Comparison of ENCODE assay signal across 18 cellular contexts in genomic region chr18:12517142-12517541, GRCh38.
"Had no signal": no experiment of that assay in that cellular context is flagged by ENCODE, and none has a peak within 500 bp of the region (broad histone marks: within the 10 kb centered on the region; RNA-seq: fewer than 3 reads in every experiment).

No MANE protein-coding gene starts in this region.

- H3K27me3 ChIP-seq: right atrium auricular region, sigmoid colon, stomach, thyroid gland, vagina had no signal

- H3K4me1 Mint-ChIP-seq: naive thymus-derived CD8-positive, alpha-beta T cell; stimulated activated effector memory CD8-positive, alpha-beta T cell treated with anti-CD3 and anti-CD28 coated beads, Interleukin-12 subunit alpha, Interleukin-12 subunit beta, amount 100 ng/mL, for 72 hours had no signal

- DNase-seq: effector memory CD8-positive, alpha-beta T cell; head of caudate nucleus; left ventricle myocardium superior; lower lobe of right lung; naive thymus-derived CD8-positive, alpha-beta T cell; nephron progenitor cell; nucleus accumbens; sigmoid colon; stimulated activated CD4-positive, alpha-beta T cell treated with anti-CD3 and anti-CD28 coated beads, Interleukin-2, amount 100 ng/mL, for 24 hours; stimulated activated CD4-positive, alpha-beta T cell treated with anti-CD3 and anti-CD28 coated beads, Interleukin-4, amount 100 ng/mL, for 24 hours; stimulated activated naive CD4-positive, alpha-beta T cell treated with Interleukin-2 at 50 U/mL for 16 hours; stomach; thyroid gland; trophoblast cell had no signal

- H3K27ac ChIP-seq: lower lobe of right lung, prostate gland, right atrium auricular region, sigmoid colon, stomach, thyroid gland, vagina had no signal

- H3K36me3 Mint-ChIP-seq: stimulated activated effector memory CD8-positive, alpha-beta T cell treated with anti-CD3 and anti-CD28 coated beads, Interleukin-12 subunit alpha, Interleukin-12 subunit beta, amount 100 ng/mL, for 72 hours had no signal

- H3K4me3 Mint-ChIP-seq: effector memory CD8-positive, alpha-beta T cell; naive thymus-derived CD8-positive, alpha-beta T cell; nephron progenitor cell; stimulated activated effector memory CD8-positive, alpha-beta T cell treated with anti-CD3 and anti-CD28 coated beads, Interleukin-12 subunit alpha, Interleukin-12 subunit beta, amount 100 ng/mL, for 72 hours had no signal

- H3K36me3 ChIP-seq: lower lobe of right lung, prostate gland, right atrium auricular region, sigmoid colon, stomach, thyroid gland, vagina had no signal

- H3K27ac Mint-ChIP-seq: effector memory CD8-positive, alpha-beta T cell; naive thymus-derived CD8-positive, alpha-beta T cell; nephron progenitor cell; stimulated activated effector memory CD8-positive, alpha-beta T cell treated with anti-CD3 and anti-CD28 coated beads, Interleukin-12 subunit alpha, Interleukin-12 subunit beta, amount 100 ng/mL, for 72 hours had no signal

- H3K4me1 ChIP-seq: prostate gland, thyroid gland, vagina had no signal

- H3K9me3 ChIP-seq: lower lobe of right lung, prostate gland, right atrium auricular region, sigmoid colon, stomach, thyroid gland, vagina had no signal

- H3K4me3 ChIP-seq: lower lobe of right lung, prostate gland, right atrium auricular region, sigmoid colon, stomach, thyroid gland, vagina had no signal

- H3K9me3 Mint-ChIP-seq: effector memory CD8-positive, alpha-beta T cell; naive thymus-derived CD8-positive, alpha-beta T cell; stimulated activated effector memory CD8-positive, alpha-beta T cell treated with anti-CD3 and anti-CD28 coated beads, Interleukin-12 subunit alpha, Interleukin-12 subunit beta, amount 100 ng/mL, for 72 hours had no signal

- ATAC-seq: effector memory CD8-positive, alpha-beta T cell; left ventricle myocardium superior; lower lobe of right lung; naive thymus-derived CD8-positive, alpha-beta T cell; stimulated activated effector memory CD8-positive, alpha-beta T cell treated with anti-CD3 and anti-CD28 coated beads, Interleukin-12 subunit alpha, Interleukin-12 subunit beta, amount 100 ng/mL, for 72 hours had no signal
